Comparison of ENCODE assay signal across 8 cellular contexts in the genomic region with DNA sequence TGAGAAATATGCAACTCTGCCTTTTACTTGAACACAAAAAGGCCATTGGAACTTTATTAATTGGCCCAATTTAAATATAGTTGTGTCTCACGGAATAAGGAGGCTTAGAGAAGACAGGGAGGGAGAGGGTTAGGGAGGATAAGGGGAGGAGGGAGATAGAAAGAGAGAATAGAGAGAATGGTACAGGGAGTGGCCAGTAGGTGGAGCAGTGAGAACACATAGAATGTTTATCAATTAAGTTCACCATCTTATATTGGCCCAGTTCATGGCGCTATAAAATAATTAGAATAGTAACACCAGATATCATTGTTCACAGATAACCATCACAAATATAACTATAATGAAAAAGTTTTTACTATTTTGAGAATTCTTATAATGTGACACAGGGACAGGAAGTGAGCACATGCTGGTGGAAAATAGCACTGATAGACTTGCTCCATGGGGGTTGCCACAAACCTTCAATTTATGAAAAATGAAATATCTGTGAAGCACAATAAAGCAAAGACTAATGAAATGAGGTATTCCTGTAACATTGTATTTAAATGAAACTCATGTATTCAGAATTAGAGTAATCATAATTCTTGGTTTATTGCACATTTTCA.
DNase-seq lines count a peak whose midpoint lies in the region; ATAC-seq and TF ChIP-seq lines count a peak whose summit lies in the region.

No MANE protein-coding gene starts in this region.

- H3K27ac ChIP-seq in effector memory CD4-positive, alpha-beta T cell (ENCODE audit: insufficient read depth, low read length, poor library complexity, severe bottlenecking), result no peak overlapping the region

- no peaks in the 10 kb centered on the region for H3K4me1 ChIP-seq in Caco-2
- H3K4me1 ChIP-seq in effector memory CD4-positive, alpha-beta T cell (ENCODE audit: control insufficient read depth, insufficient read depth, low read length, poor library complexity, severe bottlenecking), result no peaks in the 10 kb centered on the region

- no TSS peak for BruUV-seq in Caco-2 (replicated peaks; lab: Mats Ljungman, UMichigan)

- H3K4me3 ChIP-seq in Caco-2 (ENCODE audit: low read depth, low read length), result no peak overlapping the region
- H3K4me3 ChIP-seq in effector memory CD4-positive, alpha-beta T cell (ENCODE audit: insufficient read depth, low read depth, low read length, poor library complexity, severe bottlenecking), result no peak overlapping the region

- peak in 1 of 2 experiments; percentile 31 for DNase-seq in Caco-2
- DNase-seq in NCI-H146 (lab: John Stamatoyannopoulos, UW), result peak; percentile 70
- peak; percentile 53 for DNase-seq in activated CD8-positive, alpha-beta T cell treated with anti-CD3 and anti-CD28 coated beads for 36 hours
- DNase-seq in left lobe of liver (ENCODE audit: low spot score), result no peak
- DNase-seq in effector memory CD4-positive, alpha-beta T cell, result no peak
- DNase-seq in cerebellar nuclear complex (lab: John Stamatoyannopoulos, UW), result no peak

- H3K27ac Mint-ChIP-seq in Caco-2 (ENCODE audit: unreplicated experiment), result no peak overlapping the region
- no peak overlapping the region for H3K27ac Mint-ChIP-seq in activated CD8-positive, alpha-beta T cell treated with anti-CD3 and anti-CD28 coated beads for 36 hours

- no peak overlapping the region for H3K4me3 Mint-ChIP-seq in Caco-2 (ENCODE audit: unreplicated experiment)
- H3K4me3 Mint-ChIP-seq in activated CD8-positive, alpha-beta T cell treated with anti-CD3 and anti-CD28 coated beads for 36 hours, result no peak overlapping the region

- intact Hi-C loops in Caco-2 (cut with micrococcal nuclease; ENCODE audit: unreplicated experiment), result loop anchor here (1.0 to 5.0 kb wide), 3 partner anchors 77 to 204 kb away; no protein-coding TSS in a partner anchor
- intact Hi-C loops in activated CD8-positive, alpha-beta T cell treated with anti-CD3 and anti-CD28 coated beads for 36 hours (cut with micrococcal nuclease), result no loop called here

- CTCF ChIA-PET in Caco-2 (lab: Charles Lee), result interaction anchor here (1.2 kb wide), 1 partner anchor 77 kb away, joined by 6 read pairs; no protein-coding TSS in a partner anchor
- CTCF ChIA-PET in activated CD8-positive, alpha-beta T cell treated with anti-CD3 and anti-CD28 coated beads for 36 hours (lab: Charles Lee), result interaction anchor here (0.8 to 1.2 kb wide), 7 partner anchors 10 to 284 kb away, joined by 3 to 5 read pairs (median 3); no protein-coding TSS in a partner anchor

- H3K9me3 Mint-ChIP-seq in Caco-2 (ENCODE audit: unreplicated experiment), result no peaks in the 10 kb centered on the region
- no peaks in the 10 kb centered on the region for H3K9me3 Mint-ChIP-seq in activated CD8-positive, alpha-beta T cell treated with anti-CD3 and anti-CD28 coated beads for 36 hours

- H3K4me1 Mint-ChIP-seq in Caco-2 (ENCODE audit: low read depth, unreplicated experiment), result no peaks in the 10 kb centered on the region
- no peaks in the 10 kb centered on the region for H3K4me1 Mint-ChIP-seq in activated CD8-positive, alpha-beta T cell treated with anti-CD3 and anti-CD28 coated beads for 36 hours (ENCODE audit: low read depth)

- H3K36me3 ChIP-seq in Caco-2 (ENCODE audit: control insufficient read depth, insufficient read depth, low read length), result no peaks in the 10 kb centered on the region
- no peaks in the 10 kb centered on the region for H3K36me3 ChIP-seq in effector memory CD4-positive, alpha-beta T cell (ENCODE audit: control insufficient read depth, insufficient read depth, low read length)

- ATAC-seq in GM18873 (IDR thresholded peaks at IDR 0.05; ENCODE audit: low FRiP score, unreplicated experiment), result peak; percentile 87
- peak; percentile 97 for ATAC-seq in HG02970 (IDR thresholded peaks at IDR 0.05; ENCODE audit: low FRiP score, unreplicated experiment)
- ATAC-seq in activated CD8-positive, alpha-beta T cell treated with anti-CD3 and anti-CD28 coated beads for 36 hours, result peak; percentile 60
- peak; percentile 90 for ATAC-seq in left lobe of liver

- H3K27me3 Mint-ChIP-seq in Caco-2 (ENCODE audit: insufficient read depth, unreplicated experiment), result no peaks in the 10 kb centered on the region
- no peaks in the 10 kb centered on the region for H3K27me3 Mint-ChIP-seq in activated CD8-positive, alpha-beta T cell treated with anti-CD3 and anti-CD28 coated beads for 36 hours

- POLR2A ChIA-PET in Caco-2 (lab: Charles Lee), result no interaction called here
- POLR2A ChIA-PET in activated CD8-positive, alpha-beta T cell treated with anti-CD3 and anti-CD28 coated beads for 36 hours (lab: Charles Lee), result no interaction called here

- H3K27me3 ChIP-seq in Caco-2 (replicated peaks; ENCODE audit: control insufficient read depth, insufficient read depth, low read length), result no peaks in the 10 kb centered on the region
- no peaks in the 10 kb centered on the region for H3K27me3 ChIP-seq in effector memory CD4-positive, alpha-beta T cell (replicated peaks; ENCODE audit: control insufficient read depth, insufficient read depth, low read length, poor library complexity, severe bottlenecking)

- TF ChIP-seq CTCF in Caco-2 (IDR thresholded peaks at IDR 0.05; ENCODE audit: insufficient read depth in 1 of 2, low read depth in 1 of 2, low read length in 1 of 2, severe bottlenecking in 1 of 2, unreplicated experiment in 1 of 2), result peak; percentile 68 to 75
- peak; percentile 71 for TF ChIP-seq CTCF in activated CD8-positive, alpha-beta T cell treated with anti-CD3 and anti-CD28 coated beads for 36 hours (IDR thresholded peaks at IDR 0.05)

- H3K36me3 Mint-ChIP-seq in Caco-2 (ENCODE audit: insufficient read depth, unreplicated experiment), result no peaks in the 10 kb centered on the region
- H3K36me3 Mint-ChIP-seq in activated CD8-positive, alpha-beta T cell treated with anti-CD3 and anti-CD28 coated beads for 36 hours (ENCODE audit: low read depth), result no peaks in the 10 kb centered on the region

- no peaks in the 10 kb centered on the region for H3K9me3 ChIP-seq in Caco-2
- H3K9me3 ChIP-seq in effector memory CD4-positive, alpha-beta T cell (ENCODE audit: control insufficient read depth, low read length), result no peaks in the 10 kb centered on the region

Comparison
In these comparisons a context has a peak if more than half of its experiments do, and no peak if none do; other contexts are left out.
1. DNase-seq: peak in NCI-H146 (single experiment) and activated CD8-positive, alpha-beta T cell treated with anti-CD3 and anti-CD28 coated beads for 36 hours (single experiment); none in left lobe of liver (single experiment), effector memory CD4-positive, alpha-beta T cell (0 of 3) and cerebellar nuclear complex (0 of 2).
2. Peak in every context shown above with its lines, with median percentiles within 50 percentile points of each other: ATAC-seq.